Comparison of ENCODE assay signal across 8 cellular contexts in the genomic region with DNA sequence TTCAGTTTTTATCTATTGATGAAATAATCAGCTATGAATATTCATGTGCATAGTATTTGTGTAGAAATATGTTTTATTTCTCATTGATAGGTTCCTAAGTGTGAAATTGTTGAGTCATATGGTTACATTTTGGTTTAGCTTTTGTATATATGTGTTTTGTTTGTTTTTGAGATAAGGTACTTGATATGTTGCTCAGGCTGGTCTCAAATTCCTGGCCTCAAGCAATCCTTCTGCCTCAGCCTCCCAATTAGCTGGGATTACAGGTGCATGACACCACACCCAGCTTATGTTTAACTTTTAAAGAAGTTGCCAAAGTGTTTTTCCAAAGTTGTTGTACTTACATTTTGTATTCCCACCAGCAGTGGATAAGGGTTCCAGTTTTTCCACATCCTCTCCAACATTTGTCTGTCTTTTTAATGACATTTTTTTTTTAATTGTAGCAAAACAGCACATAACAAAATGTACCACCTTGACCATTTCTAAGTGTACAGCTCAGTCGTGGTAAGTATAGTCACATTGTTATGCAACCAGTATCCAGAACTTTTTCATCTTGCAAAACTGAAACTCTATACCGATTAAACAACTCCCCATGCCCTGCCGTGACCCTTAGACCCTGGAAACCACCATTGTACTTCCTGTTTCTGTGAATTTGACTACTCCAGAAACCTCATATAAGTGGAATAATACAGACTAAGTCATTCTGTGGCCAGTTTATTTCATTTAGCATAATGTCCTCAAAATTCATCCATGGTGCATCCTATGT. TPM values are rescaled to one million over a fixed set of nuclear protein-coding genes. Genes with fewer than 3 reads are reported as not detected.
DNase-seq lines count a peak whose midpoint lies in the region; ATAC-seq and TF ChIP-seq lines count a peak whose summit lies in the region.

No MANE protein-coding gene starts in this region.

- intact Hi-C loops in mucosa of descending colon (cut with DNase I, micrococcal nuclease), result no loop called here

- no peak overlapping the region for H3K4me3 ChIP-seq in mucosa of descending colon

- H3K4me1 ChIP-seq in mucosa of descending colon (ENCODE audit: low read depth), result peaks cover 7% of the 10 kb centered on the region

- no peaks in the 10 kb centered on the region for H3K9me3 ChIP-seq in mucosa of descending colon

- no peaks in the 10 kb centered on the region for H3K36me3 ChIP-seq in mucosa of descending colon (ENCODE audit: low read depth)

- DNase-seq in RPMI8226, result peak; percentile 58
- peak in 1 of 3 donors; percentile 51 for DNase-seq in mucosa of descending colon
- DNase-seq in globus pallidus (ENCODE audit: low spot score), result no peak
- DNase-seq in NCI-H2196 (lab: John Stamatoyannopoulos, UW; ENCODE audit: unreplicated experiment), result no peak
- no peak for DNase-seq in NCI-H226
- DNase-seq in iPS-NIHi7 (ENCODE audit: extremely low spot score), result no peak

- no peak for TF ChIP-seq CTCF in mucosa of descending colon (IDR thresholded peaks at IDR 0.05)

- peak; percentile 94 for ATAC-seq in GM18870 (IDR thresholded peaks at IDR 0.05; ENCODE audit: unreplicated experiment)
- peak; percentile 80 for ATAC-seq in HG02938 (IDR thresholded peaks at IDR 0.05; ENCODE audit: unreplicated experiment)
- ATAC-seq in mucosa of descending colon, result peak; percentile 91

RNA-seq across cellular contexts. Expression of a gene that starts 12.6 kb away (rescaled TPM):
- total RNA-seq in mucosa of descending colon, result 10 to 100 TPM; 17.2 to 18.4 (median 18.4) TPM

RNA-seq across cellular contexts. Expression of a gene that starts 53.3 kb away (rescaled TPM):
- 10 to 100 TPM; 40.5 to 50.4 (median 48.4) TPM for total RNA-seq in mucosa of descending colon

RNA-seq across cellular contexts. Expression of a gene that starts 54.6 kb away (rescaled TPM):
- 10 to 100 TPM in 2 of 3 donors, 1 to 10 TPM in 1; 8.6 to 18.0 (median 15.3) TPM for total RNA-seq in mucosa of descending colon
